In genomic region chr14:75547552-75548250, GRCh38 we compare ENCODE assay signal across 17 cellular contexts. TPM values are rescaled to one million over a fixed set of nuclear protein-coding genes. Genes with fewer than 3 reads are reported as not detected.
A peak's percentile ranks its signal among the peaks of the same experiment; 100 is the strongest.
DNase-seq lines count a peak whose midpoint lies in the region; ATAC-seq and TF ChIP-seq lines count a peak whose summit lies in the region.
"Had no signal": no experiment of that assay in that cellular context is flagged by ENCODE, and none has a peak within 500 bp of the region (broad histone marks: within the 10 kb centered on the region; RNA-seq: fewer than 3 reads in every experiment).

No MANE protein-coding gene starts in this region.

- H4K20me1 ChIP-seq in BLaER1: no peaks in the 10 kb centered on the region

- H3K4me1 Mint-ChIP-seq in activated CD4-positive, alpha-beta T cell treated with anti-CD3 and anti-CD28 coated beads for 36 hours: peaks cover 80% of the 10 kb centered on the region
- H3K4me1 Mint-ChIP-seq in activated B cell treated with CpG ODN at 0.5 μM for 24 hours (peaks cover 80% of the 10 kb centered on the region), natural killer cell (peaks cover 6 to 11% of the 10 kb centered on the region in 2 donors)
- H3K4me1 Mint-ChIP-seq: neural crest cell had no signal

- no peak for ATAC-seq in activated CD4-positive, alpha-beta T cell treated with anti-CD3 and anti-CD28 coated beads for 36 hours
- ATAC-seq in activated B cell treated with CpG ODN at 0.5 μM for 24 hours (ENCODE audit: low read depth): no peak
- no peak for ATAC-seq in natural killer cell
- ATAC-seq: activated CD8-positive, alpha-beta T cell treated with anti-CD3 and anti-CD28 coated beads, Interleukin-2, amount 10 ng/mL, durations not matched to agents 7 days and 5 days had no signal

- POLR2A ChIA-PET in activated CD4-positive, alpha-beta T cell treated with anti-CD3 and anti-CD28 coated beads for 36 hours (lab: Charles Lee): interaction anchor here (0.6 kb wide), 1 partner anchor 10 kb away, joined by 3 read pairs; no protein-coding TSS in a partner anchor
- POLR2A ChIA-PET in activated B cell treated with CpG ODN at 0.5 μM for 24 hours (lab: Charles Lee): interaction anchor here (2.0 kb wide), 2 partner anchors 14 to 33 kb away, joined by 11 to 41 read pairs; no protein-coding TSS in a partner anchor

- peak; percentile 6 for DNase-seq in activated CD4-positive, alpha-beta T cell treated with anti-CD3 and anti-CD28 coated beads for 36 hours
- no peak for DNase-seq in activated CD4-positive, alpha-beta T cell treated with anti-CD3 and anti-CD28 coated beads for 48 hours
- DNase-seq in activated B cell treated with CpG ODN at 0.5 μM for 24 hours (no peak), natural killer cell (no peak), GOT3 (lab: John Stamatoyannopoulos, UW) (no peak), suprapubic skin (ENCODE audit: low spot score in 2 of 2) (no peak), NCI-H345 treated with DMSO at 0.1 percent for 48 hours (lab: John Stamatoyannopoulos, UW; ENCODE audit: unreplicated experiment) (no peak)
- DNase-seq: activated CD8-positive, alpha-beta T cell treated with anti-CD3 and anti-CD28 coated beads, Interleukin-2, amount 10 ng/mL, durations not matched to agents 7 days and 5 days; H7; mesendoderm; MM.1S; NCI-H226; thyroid gland had no signal

- no peak for TF ChIP-seq POLR2A in suprapubic skin (IDR thresholded peaks at IDR 0.05)

- H3K36me3 Mint-ChIP-seq in activated CD4-positive, alpha-beta T cell treated with anti-CD3 and anti-CD28 coated beads for 36 hours (ENCODE audit: low read depth): peaks cover 41% of the 10 kb centered on the region
- H3K36me3 Mint-ChIP-seq in activated B cell treated with CpG ODN at 0.5 μM for 24 hours (ENCODE audit: low read depth) (peaks cover 43% of the 10 kb centered on the region), natural killer cell (no peaks in the 10 kb centered on the region)

- TF ChIP-seq CTCF in activated B cell treated with CpG ODN at 0.5 μM for 24 hours (IDR thresholded peaks at IDR 0.05) (no peak), natural killer cell (IDR thresholded peaks at IDR 0.05) (no peak), suprapubic skin (IDR thresholded peaks at IDR 0.05) (no peak)

- no peaks in the 10 kb centered on the region for H3K27me3 Mint-ChIP-seq in activated CD4-positive, alpha-beta T cell treated with anti-CD3 and anti-CD28 coated beads for 36 hours
- H3K27me3 Mint-ChIP-seq in activated B cell treated with CpG ODN at 0.5 μM for 24 hours: no peaks in the 10 kb centered on the region
- no peaks in the 10 kb centered on the region for H3K27me3 Mint-ChIP-seq in natural killer cell (ENCODE audit: low read depth in 2 of 2)

- H3K4me3 Mint-ChIP-seq in activated CD4-positive, alpha-beta T cell treated with anti-CD3 and anti-CD28 coated beads for 36 hours: no peak overlapping the region
- no peak overlapping the region for H3K4me3 Mint-ChIP-seq in activated B cell treated with CpG ODN at 0.5 μM for 24 hours
- H3K4me3 Mint-ChIP-seq in natural killer cell: no peak overlapping the region
- H3K4me3 Mint-ChIP-seq: activated CD8-positive, alpha-beta T cell treated with anti-CD3 and anti-CD28 coated beads, Interleukin-2, amount 10 ng/mL, durations not matched to agents 7 days and 5 days; neural crest cell had no signal

- H3K27me3 ChIP-seq in BLaER1: no peaks in the 10 kb centered on the region
- no peaks in the 10 kb centered on the region for H3K27me3 ChIP-seq in suprapubic skin
- H3K27me3 ChIP-seq: thyroid gland had no signal

- intact Hi-C loops in activated CD4-positive, alpha-beta T cell treated with anti-CD3 and anti-CD28 coated beads for 36 hours (cut with DNase I, micrococcal nuclease): no loop called here
- intact Hi-C loops in activated B cell treated with CpG ODN at 0.5 μM for 24 hours (cut with micrococcal nuclease): loop anchor here (10.0 kb wide), 1 partner anchor 1487 kb away; no protein-coding TSS in a partner anchor
- intact Hi-C loops in natural killer cell (cut with micrococcal nuclease): no loop called here

- no peak overlapping the region for H3K27ac ChIP-seq in BLaER1
- no peak overlapping the region for H3K27ac ChIP-seq in suprapubic skin
- H3K27ac ChIP-seq: thyroid gland had no signal

- peaks cover 21% of the 10 kb centered on the region for H3K4me1 ChIP-seq in BLaER1
- peaks cover 22% of the 10 kb centered on the region for H3K4me1 ChIP-seq in suprapubic skin

- H3K9me3 ChIP-seq in BLaER1: no peaks in the 10 kb centered on the region
- no peaks in the 10 kb centered on the region for H3K9me3 ChIP-seq in suprapubic skin
- H3K9me3 ChIP-seq: thyroid gland had no signal

- peak overlapping the region; percentile 92 for H3K27ac Mint-ChIP-seq in activated CD4-positive, alpha-beta T cell treated with anti-CD3 and anti-CD28 coated beads for 36 hours
- H3K27ac Mint-ChIP-seq in activated B cell treated with CpG ODN at 0.5 μM for 24 hours (peak overlapping the region; percentile 85), natural killer cell (peak overlapping the region; percentile 48 to 57)
- H3K27ac Mint-ChIP-seq: activated CD8-positive, alpha-beta T cell treated with anti-CD3 and anti-CD28 coated beads, Interleukin-2, amount 10 ng/mL, durations not matched to agents 7 days and 5 days had no signal

- H3K4me2 ChIP-seq in BLaER1: peak overlapping the region; percentile 37

- no peaks in the 10 kb centered on the region for H3K9me3 Mint-ChIP-seq in activated CD4-positive, alpha-beta T cell treated with anti-CD3 and anti-CD28 coated beads for 36 hours (ENCODE audit: low read depth)
- H3K9me3 Mint-ChIP-seq in activated B cell treated with CpG ODN at 0.5 μM for 24 hours (no peaks in the 10 kb centered on the region), natural killer cell (no peaks in the 10 kb centered on the region)
- H3K9me3 Mint-ChIP-seq: neural crest cell had no signal

- no peak for TF ChIP-seq EP300 in suprapubic skin (IDR thresholded peaks at IDR 0.05)

- WGBS in suprapubic skin: 93% methylated on average over 9 of the region's 11 CpGs

- CTCF ChIA-PET in activated CD4-positive, alpha-beta T cell treated with anti-CD3 and anti-CD28 coated beads for 36 hours (lab: Charles Lee): interaction anchor here (0.5 to 8.8 kb wide), 2 partner anchors 14 to 54 kb away, joined by 3 to 98 read pairs; no protein-coding TSS in a partner anchor
- CTCF ChIA-PET in activated B cell treated with CpG ODN at 0.5 μM for 24 hours (lab: Charles Lee): interaction anchor here (0.9 to 4.6 kb wide), 3 partner anchors 13 to 59 kb away, joined by 3 to 23 read pairs (median 7); no protein-coding TSS in a partner anchor

- no peak overlapping the region for H3K9ac ChIP-seq in BLaER1

- peaks cover 6% of the 10 kb centered on the region; the same call in 1 of the 2 replicates for H3K36me3 ChIP-seq in BLaER1
- H3K36me3 ChIP-seq in suprapubic skin: no peaks in the 10 kb centered on the region
- H3K36me3 ChIP-seq: thyroid gland had no signal

- H3K4me3 ChIP-seq in BLaER1 (no peak overlapping the region), suprapubic skin (no peak overlapping the region)
- H3K4me3 ChIP-seq: thyroid gland had no signal

RNA-seq across cellular contexts. Expression of gene BATF, which starts 25.4 kb away (rescaled TPM):
- total RNA-seq in activated CD4-positive, alpha-beta T cell treated with anti-CD3 and anti-CD28 coated beads for 36 hours: 100 to 1,000 TPM; 165 to 187 TPM
- total RNA-seq in activated B cell treated with CpG ODN at 0.5 μM for 24 hours (160 and 171 TPM in 2 replicates), natural killer cell (10 to 100 TPM; 12.6 to 32.5 (median 21.4) TPM), suprapubic skin (1 to 10 TPM in 3 of 4 donors, not detected in 1; 1.1 to 4.2 (median 1.1) TPM)
- total RNA-seq: A673, H7, IMR-90, neural crest cell had no signal

RNA-seq across cellular contexts. Expression of gene FLVCR2, which starts 30.7 kb away (rescaled TPM):
- total RNA-seq in activated CD4-positive, alpha-beta T cell treated with anti-CD3 and anti-CD28 coated beads for 36 hours: 1 to 10 TPM; 2.2 to 3.2 TPM
- total RNA-seq in activated B cell treated with CpG ODN at 0.5 μM for 24 hours (11.7 and 12.5 TPM in 2 replicates), natural killer cell (1 to 10 TPM; 1.4 to 4.8 (median 2.1) TPM), suprapubic skin (10 to 100 TPM in 3 of 4 donors, 1 to 10 TPM in 1; 9.0 to 23.4 (median 17.4) TPM)
